Comparison of ENCODE assay signal across 30 cellular contexts in genomic region chr2:173231465-173231864, GRCh38.
DNase-seq lines count a peak whose midpoint lies in the region; ATAC-seq and TF ChIP-seq lines count a peak whose summit lies in the region.
"Had no signal": no experiment of that assay in that cellular context is flagged by ENCODE, and none has a peak within 500 bp of the region (broad histone marks: within the 10 kb centered on the region; RNA-seq: fewer than 3 reads in every experiment).

No MANE protein-coding gene starts in this region.

- H3K4me3 ChIP-seq in right atrium auricular region = no peak overlapping the region
- H3K4me3 ChIP-seq in left lung = no peak overlapping the region
- H3K4me3 ChIP-seq in neural progenitor cell = no peak overlapping the region
- H3K4me3 ChIP-seq in upper lobe of left lung = no peak overlapping the region
- H3K4me3 ChIP-seq in adrenal gland = no peak overlapping the region
- H3K4me3 ChIP-seq: A549, dorsolateral prefrontal cortex, esophagus squamous epithelium, GM23338, SJCRH30, skin epidermis, testis had no signal

- no peak overlapping the region for H3K18ac ChIP-seq in H9 (ENCODE audit: insufficient read length, low read depth, low read length)

- TF ChIP-seq EP300 in upper lobe of left lung (IDR thresholded peaks at IDR 0.05) = no peak

- H2BK20ac ChIP-seq in H9 (ENCODE audit: low read depth, low read length, poor library complexity, severe bottlenecking) = no peak overlapping the region

- H3K4me1 ChIP-seq in right atrium auricular region (peaks cover 0 to 16% of the 10 kb centered on the region in 2 donors), left lung (peaks cover 0 to 3% of the 10 kb centered on the region in 2 donors), neural progenitor cell (peaks cover 13% of the 10 kb centered on the region), upper lobe of left lung (peaks cover 0 to 14% (median 7%) of the 10 kb centered on the region in 4 donors), adrenal gland (replicated peaks in 1 of 2) (no peaks in the 10 kb centered on the region), H9 (ENCODE audit: insufficient read depth, low read length) (no peaks in the 10 kb centered on the region)
- H3K4me1 ChIP-seq: foreskin keratinocyte, SJCRH30, testis had no signal

- H3K4me3 Mint-ChIP-seq in neural progenitor cell = no peak overlapping the region
- H3K4me3 Mint-ChIP-seq in stimulated activated naive B cell treated with anti-CD40 and anti-IgM and Interleukin-4, amounts not matched to agents 10 μg/mL and 1 μg/mL and 100 μg/mL, for 72 hours = no peak overlapping the region
- no peak overlapping the region for H3K4me3 Mint-ChIP-seq in H9
- H3K4me3 Mint-ChIP-seq: activated CD8-positive, alpha-beta memory T cell treated with anti-CD3 and anti-CD28 coated beads, Interleukin-2, amount 10 ng/mL, durations not matched to agents 7 days and 5 days; activated naive CD8-positive, alpha-beta T cell treated with anti-CD3 and anti-CD28 coated beads, Interleukin-2, amount 50 U/mL, for 24 hours; CD4-positive, alpha-beta T cell; GM23338; HFFc6 had no signal

- intact Hi-C loops in Right ventricle myocardium superior (cut with DNase I) = no loop called here
- intact Hi-C loops in left lung (cut with DNase I) = no loop called here
- intact Hi-C loops in adrenal gland (cut with DNase I) = no loop called here

- H3K27me3 Mint-ChIP-seq in neural progenitor cell (ENCODE audit: insufficient read depth, low read depth) (no peaks in the 10 kb centered on the region), H9 (ENCODE audit: low read depth) (no peaks in the 10 kb centered on the region)
- H3K27me3 Mint-ChIP-seq in stimulated activated naive B cell treated with anti-CD40 and anti-IgM and Interleukin-4, amounts not matched to agents 10 μg/mL and 1 μg/mL and 100 μg/mL, for 72 hours = no peaks in the 10 kb centered on the region

- no peak overlapping the region for H2AK5ac ChIP-seq in H9 (ENCODE audit: insufficient read length, low read length)

- H3K23me2 ChIP-seq in H9 (ENCODE audit: insufficient read length, low read depth, low read length, poor library complexity, severe bottlenecking) = no peaks in the 10 kb centered on the region

- H3K4me2 ChIP-seq in neural progenitor cell (no peak overlapping the region), H9 (ENCODE audit: insufficient read depth, insufficient read length, low read length) (no peak overlapping the region)
- H3K4me2 ChIP-seq: A549, GM23338 had no signal

- H2BK12ac ChIP-seq in H9 (ENCODE audit: insufficient read length, low read depth, low read length) = no peak overlapping the region

- H2BK5ac ChIP-seq in H9 (ENCODE audit: insufficient read length, low read length) = no peak overlapping the region

- no peak overlapping the region for H4K8ac ChIP-seq in H9 (replicated peaks; ENCODE audit: insufficient read length, low read depth, low read length)

- H2BK120ac ChIP-seq in H9 (ENCODE audit: low read depth, low read length, poor library complexity, severe bottlenecking) = no peak overlapping the region

- peaks cover 1% of the 10 kb centered on the region for H3F3A ChIP-seq in neural progenitor cell (ENCODE audit: low read depth)

- 53 to 78% methylated on average over 1 of the region's 1 CpG for WGBS in upper lobe of left lung, 2 donors
- WGBS in adrenal gland, 4 donors = 77 to 100% (median 84%) methylated on average over 1 of the region's 1 CpG
- no CpG with 5 or more reads among the region's 1 CpG for WGBS in H9 (ENCODE audit: extremely low coverage, insufficient read length, low lambda C conversion rate)

- no peak overlapping the region for H4K91ac ChIP-seq in H9 (ENCODE audit: insufficient read length, low read depth, low read length)

- H3K9me3 ChIP-seq in right atrium auricular region (no peaks in the 10 kb centered on the region), left lung (no peaks in the 10 kb centered on the region), neural progenitor cell (ENCODE audit: low read depth) (no peaks in the 10 kb centered on the region), upper lobe of left lung (no peaks in the 10 kb centered on the region), adrenal gland (replicated peaks in 1 of 3) (no peaks in the 10 kb centered on the region), H9 (ENCODE audit: control insufficient read depth, low read depth, low read length) (no peaks in the 10 kb centered on the region)
- H3K9me3 ChIP-seq: A549, esophagus squamous epithelium, SJCRH30, testis had no signal

- H3K4me1 Mint-ChIP-seq in neural progenitor cell (peaks cover 33% of the 10 kb centered on the region), H9 (peaks cover 23% of the 10 kb centered on the region in 2 experiments)
- H3K4me1 Mint-ChIP-seq in stimulated activated naive B cell treated with anti-CD40 and anti-IgM and Interleukin-4, amounts not matched to agents 10 μg/mL and 1 μg/mL and 100 μg/mL, for 72 hours = no peaks in the 10 kb centered on the region

- H2AFZ ChIP-seq in neural progenitor cell (replicated peaks) (no peak overlapping the region), H9 (ENCODE audit: low read length) (no peak overlapping the region)
- H2AFZ ChIP-seq: GM23338 had no signal

- peaks cover 20% of the 10 kb centered on the region for H3K36me3 Mint-ChIP-seq in neural progenitor cell
- H3K36me3 Mint-ChIP-seq in stimulated activated naive B cell treated with anti-CD40 and anti-IgM and Interleukin-4, amounts not matched to agents 10 μg/mL and 1 μg/mL and 100 μg/mL, for 72 hours = peaks cover 14 to 36% of the 10 kb centered on the region in 2 donors
- H3K36me3 Mint-ChIP-seq in H9 (ENCODE audit: insufficient read depth in 1 of 3, low read depth in 3 of 3) = peaks cover 13 to 24% (median 18%) of the 10 kb centered on the region in 3 experiments

- ATAC-seq in Right ventricle myocardium superior (ENCODE audit: poor library complexity) (peak; percentile 53), left lung (peak; percentile 63), upper lobe of left lung (ENCODE audit: low FRiP score in 2 of 2) (peak in 1 of 2 donors; percentile 60)
- no peak for ATAC-seq in stimulated activated naive B cell treated with anti-CD40 and anti-IgM and Interleukin-4, amounts not matched to agents 10 μg/mL and 1 μg/mL and 100 μg/mL, for 72 hours (replicated peaks)
- ATAC-seq: A549; activated CD8-positive, alpha-beta memory T cell treated with anti-CD3 and anti-CD28 coated beads, Interleukin-2, amount 10 ng/mL, durations not matched to agents 7 days and 5 days; activated naive CD8-positive, alpha-beta T cell treated with anti-CD3 and anti-CD28 coated beads, Interleukin-2, amount 50 U/mL, for 24 hours; foreskin keratinocyte; GM23338; Panc1; stimulated activated naive CD8-positive, alpha-beta T cell treated with anti-CD3 and anti-CD28 coated beads, Interleukin-15, Interleukin-2, amounts not matched to agents 100 U/mL and 50 U/mL, for 24 hours had no signal

- TF ChIP-seq CTCF in right atrium auricular region (IDR thresholded peaks at IDR 0.05) (no peak), left lung (IDR thresholded peaks at IDR 0.05) (no peak), neural progenitor cell (IDR thresholded peaks at IDR 0.05) (no peak), upper lobe of left lung (IDR thresholded peaks at IDR 0.05) (no peak), adrenal gland (IDR thresholded peaks at IDR 0.05) (no peak), H9 (conservative IDR thresholded peaks at IDR 0.05) (no peak)

- no peaks in the 10 kb centered on the region for H3K79me1 ChIP-seq in H9 (ENCODE audit: insufficient read depth, low read depth, low read length, poor library complexity, severe bottlenecking)

- H3K9me3 Mint-ChIP-seq in neural progenitor cell (peaks cover 13% of the 10 kb centered on the region), H9 (peaks cover 12% of the 10 kb centered on the region in 2 experiments)
- no peaks in the 10 kb centered on the region for H3K9me3 Mint-ChIP-seq in stimulated activated naive B cell treated with anti-CD40 and anti-IgM and Interleukin-4, amounts not matched to agents 10 μg/mL and 1 μg/mL and 100 μg/mL, for 72 hours
- H3K9me3 Mint-ChIP-seq: activated naive CD8-positive, alpha-beta T cell treated with anti-CD3 and anti-CD28 coated beads, Interleukin-2, amount 50 U/mL, for 24 hours; CD4-positive, alpha-beta T cell; HFFc6 had no signal

- H3K27me3 ChIP-seq in right atrium auricular region (no peaks in the 10 kb centered on the region), left lung (no peaks in the 10 kb centered on the region), neural progenitor cell (no peaks in the 10 kb centered on the region), upper lobe of left lung (no peaks in the 10 kb centered on the region), adrenal gland (no peaks in the 10 kb centered on the region), H9 (ENCODE audit: insufficient read depth, low read length) (no peaks in the 10 kb centered on the region)
- H3K27me3 ChIP-seq: dorsolateral prefrontal cortex, esophagus squamous epithelium, foreskin keratinocyte, SJCRH30, testis had no signal

- no peak overlapping the region for H4K5ac ChIP-seq in H9 (ENCODE audit: insufficient read length, low read depth, low read length)

- H3K56ac ChIP-seq in H9 (ENCODE audit: insufficient read length, low read depth, low read length) = no peak overlapping the region

- H3K4ac ChIP-seq in H9 (ENCODE audit: low read depth, low read length) = no peak overlapping the region

- H3K36me3 ChIP-seq in right atrium auricular region (peaks cover 9% of the 10 kb centered on the region), left lung (peaks cover 0 to 19% of the 10 kb centered on the region in 2 donors), neural progenitor cell (no peaks in the 10 kb centered on the region), upper lobe of left lung (peaks cover 0 to 23% (median 14%) of the 10 kb centered on the region in 4 donors), adrenal gland (replicated peaks in 1 of 2) (no peaks in the 10 kb centered on the region)

- H3K23ac ChIP-seq in H9 (ENCODE audit: insufficient read length, low read depth, low read length) = no peak overlapping the region

- no peaks in the 10 kb centered on the region for H3K79me2 ChIP-seq in neural progenitor cell (ENCODE audit: low read depth)
- no peaks in the 10 kb centered on the region for H3K79me2 ChIP-seq in H9 (ENCODE audit: insufficient read depth, low read length)

- DNase-seq in Right ventricle myocardium superior (no peak), right atrium auricular region (ENCODE audit: low spot score) (no peak), left lung (no peak), neural progenitor cell (ENCODE audit: low spot score) (no peak), upper lobe of left lung (no peak), adrenal gland (no peak), H9 (no peak)
- no peak for DNase-seq in stimulated activated naive B cell treated with anti-CD40 and anti-IgM and Interleukin-4, amounts not matched to agents 10 μg/mL and 1 μg/mL and 100 μg/mL, for 72 hours
- DNase-seq: activated CD4-positive, CD25-positive, alpha-beta regulatory T cell; activated CD8-positive, alpha-beta memory T cell treated with anti-CD3 and anti-CD28 coated beads, Interleukin-2, amount 10 ng/mL, durations not matched to agents 7 days and 5 days; activated naive CD8-positive, alpha-beta T cell treated with anti-CD3 and anti-CD28 coated beads, Interleukin-2, amount 50 U/mL, for 24 hours; activated T-cell treated with anti-CD3 and anti-CD28 coated beads, Interleukin-2, amount 50 U/mL, for 48 hours; AML-193; CD4-positive, alpha-beta T cell; dorsolateral prefrontal cortex; esophagus squamous epithelium; foreskin keratinocyte; HFFc6; IMR-90; kidney; mesenchymal stem cell; MV-4-11; NCI-H226; SJCRH30; stimulated activated naive CD8-positive, alpha-beta T cell treated with anti-CD3 and anti-CD28 coated beads, Interleukin-15, Interleukin-2, amounts not matched to agents 100 U/mL and 50 U/mL, for 24 hours; testis had no signal

- H3T11ph ChIP-seq in H9 (ENCODE audit: low read length) = no peak overlapping the region

- H3K27ac ChIP-seq in right atrium auricular region = no peak overlapping the region
- peak overlapping the region; percentile 33 to 75 for H3K27ac ChIP-seq in left lung
- no peak overlapping the region for H3K27ac ChIP-seq in neural progenitor cell
- peak overlapping the region in 3 of 4 donors; percentile 34 to 66 (median 54) for H3K27ac ChIP-seq in upper lobe of left lung
- no peak overlapping the region for H3K27ac ChIP-seq in adrenal gland
- H3K27ac ChIP-seq in H9 (ENCODE audit: insufficient read length, low read depth, low read length) = no peak overlapping the region
- H3K27ac ChIP-seq: A549, dorsolateral prefrontal cortex, esophagus squamous epithelium, foreskin keratinocyte, SJCRH30, skin epidermis, testis had no signal

- no peaks in the 10 kb centered on the region for H4K20me1 ChIP-seq in neural progenitor cell (ENCODE audit: low read depth)
- no peaks in the 10 kb centered on the region for H4K20me1 ChIP-seq in H9 (ENCODE audit: control insufficient read depth, insufficient read depth, insufficient read length)

- H3K9ac ChIP-seq in neural progenitor cell = no peak overlapping the region
- H3K9ac ChIP-seq in H9 (ENCODE audit: extremely low read depth, insufficient read length, low read length) = no peak overlapping the region

- H3K27ac Mint-ChIP-seq in neural progenitor cell (peak overlapping the region; percentile 48), H9 (no peak overlapping the region; a peak in 3 of 7 replicates)
- H3K27ac Mint-ChIP-seq in stimulated activated naive B cell treated with anti-CD40 and anti-IgM and Interleukin-4, amounts not matched to agents 10 μg/mL and 1 μg/mL and 100 μg/mL, for 72 hours = no peak overlapping the region
- H3K27ac Mint-ChIP-seq: activated CD8-positive, alpha-beta memory T cell treated with anti-CD3 and anti-CD28 coated beads, Interleukin-2, amount 10 ng/mL, durations not matched to agents 7 days and 5 days; activated naive CD8-positive, alpha-beta T cell treated with anti-CD3 and anti-CD28 coated beads, Interleukin-2, amount 50 U/mL, for 24 hours; CD4-positive, alpha-beta T cell; GM23338; HFFc6 had no signal

- TF ChIP-seq POLR2A in upper lobe of left lung (IDR thresholded peaks at IDR 0.05) (no peak), adrenal gland (IDR thresholded peaks at IDR 0.05) (no peak)

- no peak overlapping the region for H3K14ac ChIP-seq in H9 (ENCODE audit: insufficient read depth, low read length)

- H2BK15ac ChIP-seq in H9 (ENCODE audit: low read depth, low read length) = no peak overlapping the region

Comparison
In these comparisons a context has a peak if more than half of its experiments do, and no peak if none do; other contexts are left out.
1. ATAC-seq: peak in Right ventricle myocardium superior (single experiment) and left lung (single experiment); none in stimulated activated naive B cell treated with anti-CD40 and anti-IgM and Interleukin-4, amounts not matched to agents 10 μg/mL and 1 μg/mL and 100 μg/mL, for 72 hours (0 of 2).
2. H3K27ac ChIP-seq: peak in left lung (2 of 2) and upper lobe of left lung (3 of 4); none in right atrium auricular region (0 of 2), neural progenitor cell (single experiment), adrenal gland (0 of 5) and H9 (single experiment).